ENCODE assay signal across 16 cellular contexts in genomic region chr4:29390921-29391320, GRCh38.
DNase-seq lines count a peak whose midpoint lies in the region; ATAC-seq and TF ChIP-seq lines count a peak whose summit lies in the region.
"Had no signal": no experiment of that assay in that cellular context is flagged by ENCODE, and none has a peak within 500 bp of the region (broad histone marks: within the 10 kb centered on the region; RNA-seq: fewer than 3 reads in every experiment).

No MANE protein-coding gene starts in this region.

- ATAC-seq in HG02973 (IDR thresholded peaks at IDR 0.05; ENCODE audit: unreplicated experiment) (no peak), GM18498 (IDR thresholded peaks at IDR 0.05; ENCODE audit: unreplicated experiment) (no peak)
- ATAC-seq: HCT116 had no signal

- WGBS in suprapubic skin: 46% methylated on average over 1 of the region's 1 CpG

- no peaks in the 10 kb centered on the region for H3K79me2 ChIP-seq in osteoblast (ENCODE audit: insufficient read depth, low read length)

- TF ChIP-seq CTCF in osteoblast (IDR thresholded peaks at IDR 0.05; ENCODE audit: extremely low read depth, low read depth, low read length): no peak
- TF ChIP-seq CTCF in suprapubic skin (IDR thresholded peaks at IDR 0.05): no peak

- H3K9ac ChIP-seq in adipocyte (ENCODE audit: low read length): no peak overlapping the region
- H3K9ac ChIP-seq: GM23248 had no signal

- H2AFZ ChIP-seq in osteoblast (ENCODE audit: low read length): no peak overlapping the region
- H2AFZ ChIP-seq: GM23248 had no signal

- no peak overlapping the region for H3K4me3 ChIP-seq in adipocyte (ENCODE audit: low read length)
- no peak overlapping the region for H3K4me3 ChIP-seq in osteoblast (ENCODE audit: insufficient read depth, low read length)
- H3K4me3 ChIP-seq in suprapubic skin: no peak overlapping the region
- H3K4me3 ChIP-seq: GM23248 had no signal

- H3K4me1 ChIP-seq in adipocyte (ENCODE audit: control insufficient read depth, insufficient read depth, low read length) (no peaks in the 10 kb centered on the region), osteoblast (ENCODE audit: insufficient read depth, low read length) (no peaks in the 10 kb centered on the region), suprapubic skin (no peaks in the 10 kb centered on the region)
- H3K4me1 ChIP-seq: BE2C had no signal

- H3K36me3 ChIP-seq in adipocyte (ENCODE audit: control insufficient read depth, insufficient read depth, low read length, severe bottlenecking) (no peaks in the 10 kb centered on the region), osteoblast (ENCODE audit: insufficient read depth, low read length) (no peaks in the 10 kb centered on the region), suprapubic skin (no peaks in the 10 kb centered on the region)
- H3K36me3 ChIP-seq: BE2C had no signal

- TF ChIP-seq EP300 in suprapubic skin (IDR thresholded peaks at IDR 0.05): no peak

- TF ChIP-seq POLR2A in suprapubic skin (IDR thresholded peaks at IDR 0.05): no peak

- peaks cover 9% of the 10 kb centered on the region for H3K9me3 ChIP-seq in adipocyte (ENCODE audit: control insufficient read depth, low read length)
- peaks cover 2% of the 10 kb centered on the region for H3K9me3 ChIP-seq in osteoblast (ENCODE audit: low read depth, low read length)
- H3K9me3 ChIP-seq in suprapubic skin: no peaks in the 10 kb centered on the region
- H3K9me3 ChIP-seq: BE2C had no signal

- no peaks in the 10 kb centered on the region for H4K20me1 ChIP-seq in osteoblast (ENCODE audit: insufficient read depth, low read length)

- DNase-seq in COLO829 (ENCODE audit: low spot score) (peak; percentile 4), M059J (ENCODE audit: low read depth) (peak; percentile 66), adipocyte (ENCODE audit: low read depth) (peak; percentile 34), osteoblast (ENCODE audit: insufficient read length, low spot score, missing footprints) (peak; percentile 23), suprapubic skin (ENCODE audit: low spot score in 2 of 2) (no peak)
- DNase-seq in activated CD8-positive, alpha-beta memory T cell treated with anti-CD3 and anti-CD28 coated beads for 24 hours: no peak
- DNase-seq: BE2C; CD4-positive, alpha-beta memory T cell; COR-L47; DMS153; DMS79 treated with DMSO at 0.1 percent for 48 hours; GM23248 had no signal

- H3K27ac ChIP-seq in osteoblast (ENCODE audit: low read depth, low read length): no peak overlapping the region
- no peak overlapping the region for H3K27ac ChIP-seq in suprapubic skin
- H3K27ac ChIP-seq: C4-2B, GM23248 had no signal

- H3K27me3 ChIP-seq in adipocyte (replicated peaks; ENCODE audit: control insufficient read depth, insufficient read depth, low read length): no peaks in the 10 kb centered on the region
- H3K27me3 ChIP-seq in osteoblast (ENCODE audit: insufficient read depth, low read length): no peaks in the 10 kb centered on the region
- H3K27me3 ChIP-seq in suprapubic skin: no peaks in the 10 kb centered on the region
- H3K27me3 ChIP-seq: BE2C had no signal

- H3K4me2 ChIP-seq in osteoblast (ENCODE audit: insufficient read depth, low read length): no peak overlapping the region

Comparison
In these comparisons a context has a peak if more than half of its experiments do, and no peak if none do; other contexts are left out.
1. DNase-seq: peak in COLO829 (single experiment), M059J (single experiment), adipocyte (single experiment) and osteoblast (single experiment); none in suprapubic skin (0 of 2) and activated CD8-positive, alpha-beta memory T cell treated with anti-CD3 and anti-CD28 coated beads for 24 hours (single experiment).